In the genomic region with DNA sequence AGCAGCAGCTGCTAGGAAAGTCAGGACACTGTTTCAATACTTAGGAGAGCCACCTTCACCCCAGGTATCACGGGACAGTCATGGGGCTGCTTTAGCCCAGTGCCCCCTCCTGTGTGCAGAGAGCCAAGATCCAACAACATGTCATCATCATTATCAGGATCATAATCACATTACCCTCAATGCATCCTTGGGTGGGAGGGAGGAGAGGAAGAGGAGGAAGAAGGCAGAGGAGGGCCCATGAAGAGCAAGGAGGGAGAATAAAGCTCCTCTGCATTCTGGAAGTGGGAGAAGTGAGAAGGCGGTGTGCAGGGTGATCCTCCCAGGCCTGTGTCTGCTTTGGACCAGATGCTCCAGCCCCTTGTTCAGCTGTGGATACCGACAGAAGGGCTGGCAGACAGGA, we compare ENCODE assay signal across 22 cellular contexts.
DNase-seq lines count a peak whose midpoint lies in the region; ATAC-seq, FAIRE-seq and TF ChIP-seq lines count a peak whose summit lies in the region.
"Had no signal": no experiment of that assay in that cellular context is flagged by ENCODE, and none has a peak within 500 bp of the region (broad histone marks: within the 10 kb centered on the region; RNA-seq: fewer than 3 reads in every experiment).

No MANE protein-coding gene starts in this region.

- intact Hi-C loops in CD4-positive, alpha-beta T cell (cut with DNase I, micrococcal nuclease): no loop called here

- no peak overlapping the region for H4K8ac ChIP-seq in H1 (ENCODE audit: extremely low read depth, insufficient read depth, low read length)

- no peaks in the 10 kb centered on the region for H3K4me1 Mint-ChIP-seq in stimulated activated naive CD8-positive, alpha-beta T cell treated with anti-CD3 and anti-CD28 coated beads, Interleukin-15, amount 100 ng/mL, for 72 hours
- no peaks in the 10 kb centered on the region for H3K4me1 Mint-ChIP-seq in activated naive CD4-positive, alpha-beta T cell treated with anti-CD3 and anti-CD28 coated beads, Interleukin-2, amount 10 ng/mL, durations not matched to agents 7 days and 5 days
- no peaks in the 10 kb centered on the region for H3K4me1 Mint-ChIP-seq in CD4-positive, alpha-beta T cell (ENCODE audit: low read depth)
- peaks cover under 1% of the 10 kb centered on the region for H3K4me1 Mint-ChIP-seq in chondrocyte (ENCODE audit: low read depth)
- H3K4me1 Mint-ChIP-seq: B cell; CD4-positive, CD25-positive, alpha-beta regulatory T cell; CD8-positive, alpha-beta memory T cell had no signal

- H3K18ac ChIP-seq in H1 (ENCODE audit: extremely low read depth, low read length): no peak overlapping the region

- H3K79me1 ChIP-seq in H1 (ENCODE audit: low read depth, low read length): no peaks in the 10 kb centered on the region

- H3K27ac ChIP-seq in H1 (ENCODE audit: low read depth, low read length): no peak overlapping the region
- no peak overlapping the region for H3K27ac ChIP-seq in CD4-positive, alpha-beta T cell (ENCODE audit: low read depth, low read length)
- H3K27ac ChIP-seq: 22Rv1, BLaER1 had no signal

- no peaks in the 10 kb centered on the region for H3K27me3 Mint-ChIP-seq in stimulated activated naive CD8-positive, alpha-beta T cell treated with anti-CD3 and anti-CD28 coated beads, Interleukin-15, amount 100 ng/mL, for 72 hours
- no peaks in the 10 kb centered on the region for H3K27me3 Mint-ChIP-seq in activated naive CD4-positive, alpha-beta T cell treated with anti-CD3 and anti-CD28 coated beads, Interleukin-2, amount 10 ng/mL, durations not matched to agents 7 days and 5 days
- no peaks in the 10 kb centered on the region for H3K27me3 Mint-ChIP-seq in CD4-positive, alpha-beta T cell
- H3K27me3 Mint-ChIP-seq in chondrocyte (ENCODE audit: low read depth): peaks cover 3% of the 10 kb centered on the region
- H3K27me3 Mint-ChIP-seq: B cell had no signal

- H3K4me2 ChIP-seq in H1 (ENCODE audit: insufficient read depth in 1 of 2, low read depth in 2 of 2, low read length in 2 of 2): no peak overlapping the region
- H3K4me2 ChIP-seq: BLaER1, GM23338 had no signal

- no peak overlapping the region for H3K4me3 ChIP-seq in H1 (ENCODE audit: extremely low read depth in 1 of 4, insufficient read depth in 2 of 4, low read depth in 3 of 4, low read length in 4 of 4)
- H3K4me3 ChIP-seq: BLaER1, GM23338, HAP-1 had no signal

- WGBS in H1 (ENCODE audit: extremely low coverage in 1 of 2, insufficient coverage in 1 of 2, insufficient read length in 1 of 2, insufficient replicate concordance in 2 of 2, low coverage in 1 of 2, low lambda C conversion rate in 2 of 2, missing lambda C conversion rate in 1 of 2), 2 experiments: 95% methylated on average over 2 of the region's 3 CpGs; no CpG with 5 or more reads in 1 of the 2 experiments

- no peaks in the 10 kb centered on the region for H3K79me2 ChIP-seq in H1 (ENCODE audit: control insufficient read depth in 1 of 2, insufficient read depth in 2 of 2, low read length in 2 of 2)

- ATAC-seq in stimulated activated naive CD8-positive, alpha-beta T cell treated with anti-CD3 and anti-CD28 coated beads, Interleukin-15, amount 100 ng/mL, for 72 hours: no peak
- no peak for ATAC-seq in stimulated activated naive CD8-positive, alpha-beta T cell treated with anti-CD3 and anti-CD28 coated beads, Interleukin-15, Interleukin-2, amounts not matched to agents 100 U/mL and 50 U/mL, for 24 hours
- no peak for ATAC-seq in CD4-positive, alpha-beta T cell (ENCODE audit: poor library complexity)

- H3K27me3 ChIP-seq in H1 (replicated peaks in 1 of 4; ENCODE audit: control insufficient read depth in 3 of 4, extremely low read depth in 1 of 4, insufficient read depth in 3 of 4, low read length in 3 of 4): no peaks in the 10 kb centered on the region
- H3K27me3 ChIP-seq in CD4-positive, alpha-beta T cell (ENCODE audit: control insufficient read depth, insufficient read depth, low read length): no peaks in the 10 kb centered on the region
- H3K27me3 ChIP-seq: BLaER1 had no signal

- H3K14ac ChIP-seq in H1 (ENCODE audit: insufficient read length): no peak overlapping the region

- POLR2A ChIA-PET in H1 (lab: Charles Lee; ENCODE audit: partially characterized antibody): interaction anchor here (1.0 to 1.3 kb wide), 2 partner anchors 11 to 35 kb away, joined by 3 read pairs; no protein-coding TSS in a partner anchor
- POLR2A ChIA-PET in CD4-positive, alpha-beta T cell (lab: Charles Lee): no interaction called here

- H3K36me3 ChIP-seq in H1 (ENCODE audit: control insufficient read depth in 2 of 4, insufficient read depth in 4 of 4, low read length in 3 of 4): no peaks in the 10 kb centered on the region
- H3K36me3 ChIP-seq: BLaER1, HAP-1 had no signal

- no peak overlapping the region for H2BK120ac ChIP-seq in H1 (replicated peaks; ENCODE audit: low read depth, low read length)

- no peaks in the 10 kb centered on the region for H3K36me3 Mint-ChIP-seq in activated naive CD4-positive, alpha-beta T cell treated with anti-CD3 and anti-CD28 coated beads, Interleukin-2, amount 10 ng/mL, durations not matched to agents 7 days and 5 days
- H3K36me3 Mint-ChIP-seq in CD4-positive, alpha-beta T cell (ENCODE audit: low read depth): no peaks in the 10 kb centered on the region
- H3K36me3 Mint-ChIP-seq in chondrocyte (ENCODE audit: low read depth): no peaks in the 10 kb centered on the region
- H3K36me3 Mint-ChIP-seq: CD4-positive, CD25-positive, alpha-beta regulatory T cell; CD8-positive, alpha-beta memory T cell had no signal

- no peak overlapping the region for H3K4me3 Mint-ChIP-seq in stimulated activated naive CD8-positive, alpha-beta T cell treated with anti-CD3 and anti-CD28 coated beads, Interleukin-15, amount 100 ng/mL, for 72 hours
- H3K4me3 Mint-ChIP-seq in activated naive CD4-positive, alpha-beta T cell treated with anti-CD3 and anti-CD28 coated beads, Interleukin-2, amount 10 ng/mL, durations not matched to agents 7 days and 5 days: no peak overlapping the region
- no peak overlapping the region for H3K4me3 Mint-ChIP-seq in CD4-positive, alpha-beta T cell
- no peak overlapping the region for H3K4me3 Mint-ChIP-seq in chondrocyte (ENCODE audit: unreplicated experiment)
- H3K4me3 Mint-ChIP-seq: B cell; CD4-positive, CD25-positive, alpha-beta regulatory T cell; CD8-positive, alpha-beta memory T cell; GM23338 had no signal

- no peak overlapping the region for H3K9ac ChIP-seq in H1 (replicated peaks in 1 of 4; ENCODE audit: extremely low read depth in 1 of 4, low read depth in 3 of 4, low read length in 3 of 4)
- H3K9ac ChIP-seq: BLaER1 had no signal

- peak overlapping the region; percentile 10 to 11 for H3K27ac Mint-ChIP-seq in stimulated activated naive CD8-positive, alpha-beta T cell treated with anti-CD3 and anti-CD28 coated beads, Interleukin-15, amount 100 ng/mL, for 72 hours
- no peak overlapping the region for H3K27ac Mint-ChIP-seq in activated naive CD4-positive, alpha-beta T cell treated with anti-CD3 and anti-CD28 coated beads, Interleukin-2, amount 10 ng/mL, durations not matched to agents 7 days and 5 days
- H3K27ac Mint-ChIP-seq in CD4-positive, alpha-beta T cell: no peak overlapping the region
- H3K27ac Mint-ChIP-seq in chondrocyte (ENCODE audit: unreplicated experiment): no peak overlapping the region
- H3K27ac Mint-ChIP-seq: B cell; CD4-positive, CD25-positive, alpha-beta regulatory T cell; CD8-positive, alpha-beta memory T cell; GM23338 had no signal

- H2AFZ ChIP-seq in H1 (ENCODE audit: low read length): no peak overlapping the region
- H2AFZ ChIP-seq: GM23338 had no signal

- no peak for FAIRE-seq in H1 (lab: Jason Lieb, UNC)
- FAIRE-seq: A204.1, D721Med, G401.6, GM12892, H54 had no signal

- no peak overlapping the region for H2AK5ac ChIP-seq in H1 (ENCODE audit: low read depth, low read length)

- DNase-seq in DMS 273 (lab: John Stamatoyannopoulos, UW; ENCODE audit: unreplicated experiment) (peak; percentile 62), DMS 273 treated with DMSO at 0.1 percent for 48 hours (lab: John Stamatoyannopoulos, UW) (no peak), H1 (ENCODE audit: low read depth in 1 of 2, low spot score in 2 of 2) (no peak), chondrocyte (ENCODE audit: low spot score) (no peak)
- DNase-seq in stimulated activated naive CD8-positive, alpha-beta T cell treated with anti-CD3 and anti-CD28 coated beads, Interleukin-15, amount 100 ng/mL, for 72 hours: no peak
- DNase-seq in stimulated activated naive CD8-positive, alpha-beta T cell treated with anti-CD3 and anti-CD28 coated beads, Interleukin-15, Interleukin-2, amounts not matched to agents 100 U/mL and 50 U/mL, for 24 hours: no peak
- no peak for DNase-seq in activated naive CD4-positive, alpha-beta T cell treated with anti-CD3 and anti-CD28 coated beads, Interleukin-2, amount 10 ng/mL, durations not matched to agents 7 days and 5 days
- no peak for DNase-seq in CD4-positive, alpha-beta T cell
- DNase-seq: CD4-positive, CD25-positive, alpha-beta regulatory T cell; CD8-positive, alpha-beta memory T cell; DMS153; DND-41 had no signal

- TF ChIP-seq EP300 in H1 (IDR thresholded peaks at IDR 0.05; ENCODE audit: borderline replicate concordance in 1 of 2, low read depth in 2 of 2, low read length in 2 of 2): no peak

- TF ChIP-seq CTCF in H1 (IDR thresholded peaks at IDR 0.05; ENCODE audit: control extremely low read depth in 1 of 3, insufficient read depth in 1 of 3, low read depth in 1 of 3, low read length in 3 of 3) (no peak), chondrocyte (IDR thresholded peaks at IDR 0.05) (no peak)
- TF ChIP-seq CTCF in CD4-positive, alpha-beta T cell (IDR thresholded peaks at IDR 0.05): no peak

- H4K91ac ChIP-seq in H1 (replicated peaks; ENCODE audit: insufficient read length, low read length): no peak overlapping the region

- H2BK15ac ChIP-seq in H1 (ENCODE audit: low read length): no peak overlapping the region

- no peak overlapping the region for H4K5ac ChIP-seq in H1 (ENCODE audit: insufficient read length, low read depth, low read length)

- no peak for TF ChIP-seq POLR2A in H1 (IDR thresholded peaks at IDR 0.05; ENCODE audit: control extremely low read depth in 1 of 2, low read depth in 2 of 2, low read length in 2 of 2)

- no peaks in the 10 kb centered on the region for H3K9me3 ChIP-seq in H1 (ENCODE audit: insufficient read depth in 2 of 2, low read depth in 1 of 2, low read length in 1 of 2)
- H3K9me3 ChIP-seq in CD4-positive, alpha-beta T cell (ENCODE audit: control insufficient read depth, low read length): no peaks in the 10 kb centered on the region
- H3K9me3 ChIP-seq: BLaER1, HAP-1 had no signal

- no peak overlapping the region for H3K23ac ChIP-seq in H1 (ENCODE audit: insufficient read length)

- no peaks in the 10 kb centered on the region for H3K23me2 ChIP-seq in H1 (ENCODE audit: low read depth, low read length)

- CTCF ChIA-PET in H1 (lab: Charles Lee; ENCODE audit: partially characterized antibody): interaction anchor here (0.8 to 21.1 kb wide), 25 partner anchors 9 to 277 kb away, joined by 3 to 385 read pairs (median 4); a partner anchor contains a TSS
- CTCF ChIA-PET in activated naive CD4-positive, alpha-beta T cell treated with anti-CD3 and anti-CD28 coated beads, Interleukin-2, amount 10 ng/mL, durations not matched to agents 7 days and 5 days (lab: Charles Lee): interaction anchor here (2.2 kb wide), 1 partner anchor 143 kb away, joined by 6 read pairs; no protein-coding TSS in a partner anchor
- CTCF ChIA-PET in CD4-positive, alpha-beta T cell (lab: Charles Lee): no interaction called here

- H3K56ac ChIP-seq in H1 (replicated peaks; ENCODE audit: insufficient read length, low read depth, low read length): no peak overlapping the region

- peak overlapping the region; percentile 52; the same call in 1 of the 2 replicates for H2BK5ac ChIP-seq in H1 (ENCODE audit: low read depth, low read length)

- no peaks in the 10 kb centered on the region for H3K9me3 Mint-ChIP-seq in stimulated activated naive CD8-positive, alpha-beta T cell treated with anti-CD3 and anti-CD28 coated beads, Interleukin-15, amount 100 ng/mL, for 72 hours
- no peaks in the 10 kb centered on the region for H3K9me3 Mint-ChIP-seq in activated naive CD4-positive, alpha-beta T cell treated with anti-CD3 and anti-CD28 coated beads, Interleukin-2, amount 10 ng/mL, durations not matched to agents 7 days and 5 days
- H3K9me3 Mint-ChIP-seq in CD4-positive, alpha-beta T cell: no peaks in the 10 kb centered on the region
- no peaks in the 10 kb centered on the region for H3K9me3 Mint-ChIP-seq in chondrocyte (ENCODE audit: low read depth)
- H3K9me3 Mint-ChIP-seq: CD8-positive, alpha-beta memory T cell; GM23338 had no signal

- peaks cover 0 to 7% (median under 1%) of the 10 kb centered on the region in 4 experiments; a peak in 3 of 7 replicates for H3K4me1 ChIP-seq in H1 (replicated peaks in 1 of 4; ENCODE audit: control insufficient read depth in 3 of 4, insufficient read depth in 4 of 4, low read length in 3 of 4)
- H3K4me1 ChIP-seq: HAP-1 had no signal

- H2BK12ac ChIP-seq in H1 (ENCODE audit: low read depth, low read length): no peak overlapping the region

- H3K4ac ChIP-seq in H1 (replicated peaks; ENCODE audit: insufficient read length, low read depth, low read length): no peak overlapping the region

- peaks cover 0 to 1% of the 10 kb centered on the region in 2 experiments for H4K20me1 ChIP-seq in H1 (replicated peaks in 1 of 2; ENCODE audit: control insufficient read depth in 1 of 2, insufficient read depth in 2 of 2, low read length in 2 of 2)
- H4K20me1 ChIP-seq: BLaER1 had no signal

- no peak overlapping the region for H2BK20ac ChIP-seq in H1 (ENCODE audit: low read length)

- no peak for TF ChIP-seq RAD21 in H1 (IDR thresholded peaks at IDR 0.05 in 1 of 2, conservative IDR thresholded peaks at IDR 0.05 in 1 of 2; ENCODE audit: low read depth in 2 of 2, low read length in 2 of 2)

Comparison
In these comparisons a context has a peak if more than half of its experiments do, and no peak if none do; other contexts are left out.
1. H3K27ac Mint-ChIP-seq: peak in stimulated activated naive CD8-positive, alpha-beta T cell treated with anti-CD3 and anti-CD28 coated beads, Interleukin-15, amount 100 ng/mL, for 72 hours (2 of 2); none in activated naive CD4-positive, alpha-beta T cell treated with anti-CD3 and anti-CD28 coated beads, Interleukin-2, amount 10 ng/mL, durations not matched to agents 7 days and 5 days (single experiment), CD4-positive, alpha-beta T cell (single experiment) and chondrocyte (single experiment).